Comparison of ENCODE assay signal across 9 cellular contexts in the genomic region with DNA sequence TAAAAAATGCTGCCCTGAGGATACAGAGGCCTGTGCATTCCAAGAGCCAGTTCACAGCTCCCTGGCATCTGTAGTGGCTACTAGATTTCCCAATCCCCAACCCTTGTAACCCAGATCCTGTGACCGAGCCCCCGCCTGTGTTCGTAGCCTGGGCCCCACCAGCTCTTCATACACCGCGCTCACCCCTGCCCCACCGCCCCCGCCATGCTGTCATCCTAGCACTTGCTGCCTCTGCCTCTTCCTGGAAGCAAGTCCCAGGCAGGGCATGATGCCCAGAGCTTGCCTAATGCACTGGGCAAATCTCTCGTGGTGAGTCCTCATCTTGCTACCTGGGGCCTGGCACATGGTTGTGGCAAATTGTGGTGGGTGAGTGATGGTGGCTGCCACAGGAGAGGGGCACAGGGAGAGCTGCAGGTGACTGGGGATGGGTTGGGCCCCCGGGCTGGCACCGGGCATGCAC. TPM values are rescaled to one million over a fixed set of nuclear protein-coding genes. Genes with fewer than 3 reads are reported as not detected.
DNase-seq lines count a peak whose midpoint lies in the region; ATAC-seq, FAIRE-seq and TF ChIP-seq lines count a peak whose summit lies in the region.
"Had no signal": no experiment of that assay in that cellular context is flagged by ENCODE, and none has a peak within 500 bp of the region (broad histone marks: within the 10 kb centered on the region; RNA-seq: fewer than 3 reads in every experiment).

No MANE protein-coding gene starts in this region.

- CTCF ChIA-PET in HEK293 (lab: Yijun Ruan, JAX) (interaction anchor here (0.6 kb wide), 1 partner anchor 173 kb away, joined by 3 read pairs; no protein-coding TSS in a partner anchor), Caco-2 (lab: Charles Lee) (no interaction called here)

- no peak overlapping the region for H3K4me3 Mint-ChIP-seq in stimulated activated memory B cell treated with anti-CD40 and anti-IgM and Interleukin-4, amounts not matched to agents 10 μg/mL and 1 μg/mL and 100 μg/mL, for 72 hours
- no peak overlapping the region for H3K4me3 Mint-ChIP-seq in Caco-2 (ENCODE audit: unreplicated experiment)

- H3K36me3 ChIP-seq in HEK293 (ENCODE audit: control insufficient read depth in 2 of 2, insufficient read depth in 1 of 2, low read length in 2 of 2) (no peaks in the 10 kb centered on the region), bronchial epithelial cell (ENCODE audit: control insufficient read depth, insufficient read depth, low read length) (no peaks in the 10 kb centered on the region), Caco-2 (ENCODE audit: control insufficient read depth, insufficient read depth, low read length) (no peaks in the 10 kb centered on the region)

- no peak for TF ChIP-seq CTCF in HEK293 (tag by site-specific recombination; IDR thresholded peaks at IDR 0.05)
- TF ChIP-seq CTCF in bronchial epithelial cell (IDR thresholded peaks at IDR 0.05; ENCODE audit: insufficient read depth, low read length, severe bottlenecking), result no peak
- TF ChIP-seq CTCF in Caco-2 (IDR thresholded peaks at IDR 0.05; ENCODE audit: insufficient read depth in 1 of 2, low read depth in 1 of 2, low read length in 1 of 2, severe bottlenecking in 1 of 2, unreplicated experiment in 1 of 2), result no peak

- no peak for FAIRE-seq in bronchial epithelial cell (lab: Jason Lieb, UNC)

- no peaks in the 10 kb centered on the region for H3K27me3 Mint-ChIP-seq in stimulated activated memory B cell treated with anti-CD40 and anti-IgM and Interleukin-4, amounts not matched to agents 10 μg/mL and 1 μg/mL and 100 μg/mL, for 72 hours
- no peaks in the 10 kb centered on the region for H3K27me3 Mint-ChIP-seq in Caco-2 (ENCODE audit: insufficient read depth, unreplicated experiment)

- POLR2A ChIA-PET in HEK293 (lab: Yijun Ruan, JAX), result interaction anchor here (0.6 kb wide), 1 partner anchor 60 kb away, joined by 3 read pairs; no protein-coding TSS in a partner anchor
- POLR2A ChIA-PET in Caco-2 (lab: Charles Lee), result no interaction called here

- intact Hi-C loops in Caco-2 (cut with micrococcal nuclease; ENCODE audit: unreplicated experiment), result loop anchor here (5.0 kb wide), 1 partner anchor 38 kb away; the partner anchor contains the start of gene MIEF1

- ATAC-seq in stimulated activated memory B cell treated with anti-CD40 and anti-IgM and Interleukin-4, amounts not matched to agents 10 μg/mL and 1 μg/mL and 100 μg/mL, for 72 hours, result no peak

- H3K27me3 ChIP-seq in bronchial epithelial cell (ENCODE audit: control insufficient read depth, insufficient read depth, low read length), result no peaks in the 10 kb centered on the region
- no peaks in the 10 kb centered on the region for H3K27me3 ChIP-seq in layer of hippocampus (ENCODE audit: control insufficient read depth, insufficient read depth, low read length)
- H3K27me3 ChIP-seq in Caco-2 (replicated peaks; ENCODE audit: control insufficient read depth, insufficient read depth, low read length), result no peaks in the 10 kb centered on the region

- H3K27ac ChIP-seq in HEK293 (ENCODE audit: extremely low read depth, low read depth, low read length) (0 out of 2 replicates have a peak overlapping the region, but pooled peaks have one; percentile 12), layer of hippocampus (ENCODE audit: low read depth, low read length) (peak overlapping the region; percentile 62)

- H3K9me3 ChIP-seq in HEK293 (ENCODE audit: control insufficient read depth, insufficient read depth, low read depth, low read length), result no peaks in the 10 kb centered on the region
- no peaks in the 10 kb centered on the region for H3K9me3 ChIP-seq in Caco-2

- DNase-seq in bronchial epithelial cell (ENCODE audit: low read depth), result peak; percentile 32
- no peak for DNase-seq in RKO (ENCODE audit: low spot score)
- no peak for DNase-seq in activated T-cell treated with anti-CD3 and anti-CD28 coated beads, Interleukin-2, amount 50 U/mL, for 1 hour
- no peak for DNase-seq in Caco-2
- DNase-seq in NCI-H146 (lab: John Stamatoyannopoulos, UW), result no peak
- DNase-seq: SHP77 treated with DMSO at 0.1 percent for 48 hours had no signal

- H3K4me1 ChIP-seq in HEK293 (ENCODE audit: control insufficient read depth, insufficient read depth, low read length) (0 out of 2 replicates have a peak, but pooled peaks cover 2% of the 10 kb centered on the region), Caco-2 (peaks cover 27% of the 10 kb centered on the region)

- no peaks in the 10 kb centered on the region for H3K36me3 Mint-ChIP-seq in stimulated activated memory B cell treated with anti-CD40 and anti-IgM and Interleukin-4, amounts not matched to agents 10 μg/mL and 1 μg/mL and 100 μg/mL, for 72 hours
- peaks cover 6% of the 10 kb centered on the region for H3K36me3 Mint-ChIP-seq in Caco-2 (ENCODE audit: insufficient read depth, unreplicated experiment)

- H3K4me1 Mint-ChIP-seq in stimulated activated memory B cell treated with anti-CD40 and anti-IgM and Interleukin-4, amounts not matched to agents 10 μg/mL and 1 μg/mL and 100 μg/mL, for 72 hours, result peaks cover 94% of the 10 kb centered on the region
- peaks cover 15% of the 10 kb centered on the region for H3K4me1 Mint-ChIP-seq in Caco-2 (ENCODE audit: low read depth, unreplicated experiment)

- H3K9me3 Mint-ChIP-seq in stimulated activated memory B cell treated with anti-CD40 and anti-IgM and Interleukin-4, amounts not matched to agents 10 μg/mL and 1 μg/mL and 100 μg/mL, for 72 hours, result no peaks in the 10 kb centered on the region
- no peaks in the 10 kb centered on the region for H3K9me3 Mint-ChIP-seq in Caco-2 (ENCODE audit: unreplicated experiment)

- H3K27ac Mint-ChIP-seq in stimulated activated memory B cell treated with anti-CD40 and anti-IgM and Interleukin-4, amounts not matched to agents 10 μg/mL and 1 μg/mL and 100 μg/mL, for 72 hours, result peak overlapping the region; percentile 97
- no peak overlapping the region for H3K27ac Mint-ChIP-seq in Caco-2 (ENCODE audit: unreplicated experiment)

- H3K4me3 ChIP-seq in HEK293 (ENCODE audit: low read depth, low read length) (no peak overlapping the region), bronchial epithelial cell (ENCODE audit: low read depth, low read length) (no peak overlapping the region), Caco-2 (ENCODE audit: low read depth, low read length) (no peak overlapping the region)

- no TSS peak for BruUV-seq in Caco-2 (replicated peaks; lab: Mats Ljungman, UMichigan)

TF ChIP-seq in HEK293, 187 proteins besides CTCF, POLR2A, EP300 and RAD21 (continues in another document):
- TF ChIP-seq ZNF791 (tag by site-specific recombination; IDR thresholded peaks at IDR 0.05) (no peak), ZNF560 (tag by site-specific recombination; IDR thresholded peaks at IDR 0.05; ENCODE audit: borderline replicate concordance) (no peak), WT1 (tag by site-specific recombination; IDR thresholded peaks at IDR 0.05) (no peak)
- TF ChIP-seq, protein P1, sequence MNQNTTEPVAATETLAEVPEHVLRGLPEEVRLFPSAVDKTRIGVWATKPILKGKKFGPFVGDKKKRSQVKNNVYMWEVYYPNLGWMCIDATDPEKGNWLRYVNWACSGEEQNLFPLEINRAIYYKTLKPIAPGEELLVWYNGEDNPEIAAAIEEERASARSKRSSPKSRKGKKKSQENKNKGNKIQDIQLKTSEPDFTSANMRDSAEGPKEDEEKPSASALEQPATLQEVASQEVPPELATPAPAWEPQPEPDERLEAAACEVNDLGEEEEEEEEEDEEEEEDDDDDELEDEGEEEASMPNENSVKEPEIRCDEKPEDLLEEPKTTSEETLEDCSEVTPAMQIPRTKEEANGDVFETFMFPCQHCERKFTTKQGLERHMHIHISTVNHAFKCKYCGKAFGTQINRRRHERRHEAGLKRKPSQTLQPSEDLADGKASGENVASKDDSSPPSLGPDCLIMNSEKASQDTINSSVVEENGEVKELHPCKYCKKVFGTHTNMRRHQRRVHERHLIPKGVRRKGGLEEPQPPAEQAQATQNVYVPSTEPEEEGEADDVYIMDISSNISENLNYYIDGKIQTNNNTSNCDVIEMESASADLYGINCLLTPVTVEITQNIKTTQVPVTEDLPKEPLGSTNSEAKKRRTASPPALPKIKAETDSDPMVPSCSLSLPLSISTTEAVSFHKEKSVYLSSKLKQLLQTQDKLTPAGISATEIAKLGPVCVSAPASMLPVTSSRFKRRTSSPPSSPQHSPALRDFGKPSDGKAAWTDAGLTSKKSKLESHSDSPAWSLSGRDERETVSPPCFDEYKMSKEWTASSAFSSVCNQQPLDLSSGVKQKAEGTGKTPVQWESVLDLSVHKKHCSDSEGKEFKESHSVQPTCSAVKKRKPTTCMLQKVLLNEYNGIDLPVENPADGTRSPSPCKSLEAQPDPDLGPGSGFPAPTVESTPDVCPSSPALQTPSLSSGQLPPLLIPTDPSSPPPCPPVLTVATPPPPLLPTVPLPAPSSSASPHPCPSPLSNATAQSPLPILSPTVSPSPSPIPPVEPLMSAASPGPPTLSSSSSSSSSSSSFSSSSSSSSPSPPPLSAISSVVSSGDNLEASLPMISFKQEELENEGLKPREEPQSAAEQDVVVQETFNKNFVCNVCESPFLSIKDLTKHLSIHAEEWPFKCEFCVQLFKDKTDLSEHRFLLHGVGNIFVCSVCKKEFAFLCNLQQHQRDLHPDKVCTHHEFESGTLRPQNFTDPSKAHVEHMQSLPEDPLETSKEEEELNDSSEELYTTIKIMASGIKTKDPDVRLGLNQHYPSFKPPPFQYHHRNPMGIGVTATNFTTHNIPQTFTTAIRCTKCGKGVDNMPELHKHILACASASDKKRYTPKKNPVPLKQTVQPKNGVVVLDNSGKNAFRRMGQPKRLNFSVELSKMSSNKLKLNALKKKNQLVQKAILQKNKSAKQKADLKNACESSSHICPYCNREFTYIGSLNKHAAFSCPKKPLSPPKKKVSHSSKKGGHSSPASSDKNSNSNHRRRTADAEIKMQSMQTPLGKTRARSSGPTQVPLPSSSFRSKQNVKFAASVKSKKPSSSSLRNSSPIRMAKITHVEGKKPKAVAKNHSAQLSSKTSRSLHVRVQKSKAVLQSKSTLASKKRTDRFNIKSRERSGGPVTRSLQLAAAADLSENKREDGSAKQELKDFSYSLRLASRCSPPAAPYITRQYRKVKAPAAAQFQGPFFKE (tag by site-specific recombination; IDR thresholded peaks at IDR 0.05; ENCODE audit: borderline replicate concordance), result no peak

RNA-seq across cellular contexts. Expression of gene MGAT3, which starts 7.1 kb away (rescaled TPM):
- total RNA-seq in bronchial epithelial cell (0.13 and 0.53 TPM in 2 replicates), Caco-2 (2022) (15.5 and 16.6 TPM in 2 replicates)

RNA-seq across cellular contexts. Expression of gene MIEF1, which starts 38.1 kb away (rescaled TPM):
- total RNA-seq in bronchial epithelial cell (23.7 and 25.6 TPM in 2 replicates), Caco-2 (2022) (47.4 and 49.4 TPM in 2 replicates)

RNA-seq across cellular contexts. Expression of gene ATF4, which starts 56.4 kb away (rescaled TPM):
- total RNA-seq in bronchial epithelial cell, result 410 and 516 TPM in 2 replicates
- total RNA-seq in Caco-2 (2022), result 610 and 647 TPM in 2 replicates

Comparison
In these comparisons a context has a peak if more than half of its experiments do, and no peak if none do; other contexts are left out.
1. RNA of gene MGAT3, which starts 7.1 kb away (total RNA-seq): 15.5 to 16.6 TPM in Caco-2; 0.13 to 0.53 TPM in bronchial epithelial cell; every median in the first group is over 10 times any median in the second.